In genomic region chr1:100448371-100448770, GRCh38 we compare ENCODE assay signal across 14 cellular contexts.
DNase-seq lines count a peak whose midpoint lies in the region; ATAC-seq and TF ChIP-seq lines count a peak whose summit lies in the region.
"Had no signal": no experiment of that assay in that cellular context is flagged by ENCODE, and none has a peak within 500 bp of the region (broad histone marks: within the 10 kb centered on the region; RNA-seq: fewer than 3 reads in every experiment).

No MANE protein-coding gene starts in this region.

- no peak overlapping the region for H3K4me3 ChIP-seq in CD8-positive, alpha-beta memory T cell (ENCODE audit: low read length)
- H3K4me3 ChIP-seq in MM.1S (ENCODE audit: low read length), result no peak overlapping the region

- CTCF ChIA-PET in CD8-positive, alpha-beta memory T cell (lab: Charles Lee), result interaction anchor here (0.6 to 2.2 kb wide), 6 partner anchors 11 to 804 kb away, joined by 3 to 7 read pairs (median 3); no protein-coding TSS in a partner anchor

- POLR2A ChIA-PET in CD8-positive, alpha-beta memory T cell (lab: Charles Lee), result interaction anchor here (0.6 to 1.4 kb wide), 3 partner anchors 8 to 84 kb away, joined by 3 to 5 read pairs (median 4); no protein-coding TSS in a partner anchor

- DNase-seq in CD8-positive, alpha-beta memory T cell, result no peak
- peak; percentile 25 for DNase-seq in NCI-H1105 (lab: John Stamatoyannopoulos, UW)
- peak; percentile 77 to 80 for DNase-seq in SHP77 (lab: John Stamatoyannopoulos, UW)
- DNase-seq in fibroblast of gingiva (ENCODE audit: low read depth), result peak; percentile 17
- DNase-seq in stimulated activated CD4-positive, alpha-beta T cell treated with anti-CD3 and anti-CD28 coated beads, Interleukin-4, amount 100 ng/mL, for 1 hour, result no peak
- no peak for DNase-seq in left cardiac atrium
- no peak for DNase-seq in MM.1S
- DNase-seq: activated CD8-positive, alpha-beta memory T cell treated with anti-CD3 and anti-CD28 coated beads, Interleukin-2, amount 50 U/mL, for 4 hours; brain microvascular endothelial cell; mesenchymal stem cell; stimulated activated CD4-positive, alpha-beta T cell treated with anti-CD3 and anti-CD28 coated beads, Interleukin-4, amount 100 ng/mL, for 24 hours had no signal

- no peak overlapping the region for H3K9ac ChIP-seq in MM.1S (ENCODE audit: low read length)

- H3K4me1 ChIP-seq in CD8-positive, alpha-beta memory T cell (ENCODE audit: insufficient read depth, low read length), result peaks cover 97% of the 10 kb centered on the region
- H3K4me1 ChIP-seq in MM.1S (ENCODE audit: low read length), result peaks cover 15% of the 10 kb centered on the region

- H3K4me2 ChIP-seq in MM.1S (ENCODE audit: low read depth, low read length), result no peak overlapping the region

- H3K9me2 ChIP-seq in MM.1S (replicated peaks; ENCODE audit: insufficient read depth, low read length), result no peaks in the 10 kb centered on the region

- H3K27ac Mint-ChIP-seq in CD8-positive, alpha-beta memory T cell, result peak overlapping the region; percentile 68 to 99 (median 96)

- TF ChIP-seq CTCF in MM.1S (IDR thresholded peaks at IDR 0.05; ENCODE audit: low read length), result no peak

- no peaks in the 10 kb centered on the region for H3K27me3 ChIP-seq in CD8-positive, alpha-beta memory T cell (ENCODE audit: insufficient read depth, low read length, poor library complexity, severe bottlenecking)
- H3K27me3 ChIP-seq in MM.1S (replicated peaks; ENCODE audit: insufficient read depth, low read length), result no peaks in the 10 kb centered on the region
- H3K27me3 ChIP-seq: brain microvascular endothelial cell had no signal

- H3K4me1 Mint-ChIP-seq in CD8-positive, alpha-beta memory T cell, result peaks cover 96 to 99% (median 99%) of the 10 kb centered on the region in 3 donors

- H3K9me3 Mint-ChIP-seq in CD8-positive, alpha-beta memory T cell, result no peaks in the 10 kb centered on the region

- H2AFZ ChIP-seq in MM.1S (ENCODE audit: low read length), result no peak overlapping the region

- H3K36me3 Mint-ChIP-seq in CD8-positive, alpha-beta memory T cell, result peaks cover 44 to 73% (median 44%) of the 10 kb centered on the region in 3 donors

- ATAC-seq in HG03521 (IDR thresholded peaks at IDR 0.05; ENCODE audit: unreplicated experiment) (no peak), left cardiac atrium (no peak)

- H3K27me3 Mint-ChIP-seq in CD8-positive, alpha-beta memory T cell, result no peaks in the 10 kb centered on the region

- peak overlapping the region in 3 of 7 donors; percentile 17 to 73 (median 60) for H3K4me3 Mint-ChIP-seq in CD8-positive, alpha-beta memory T cell
- H3K4me3 Mint-ChIP-seq: CD14-positive monocyte had no signal

- H3K79me2 ChIP-seq in MM.1S (ENCODE audit: low read length), result no peaks in the 10 kb centered on the region

- peaks cover 9% of the 10 kb centered on the region for H3F3A ChIP-seq in MM.1S (ENCODE audit: insufficient read depth, low read length)

- intact Hi-C loops in left cardiac atrium (cut with DNase I), result no loop called here

- no peak overlapping the region for H3K27ac ChIP-seq in CD8-positive, alpha-beta memory T cell (ENCODE audit: low read depth, low read length)
- H3K27ac ChIP-seq in MM.1S (ENCODE audit: low read length), result no peak overlapping the region
- H3K27ac ChIP-seq: brain microvascular endothelial cell, epithelial cell of prostate had no signal

- peaks cover 6% of the 10 kb centered on the region for H3K36me3 ChIP-seq in CD8-positive, alpha-beta memory T cell (ENCODE audit: insufficient read depth, low read length)
- H3K36me3 ChIP-seq in MM.1S (replicated peaks; ENCODE audit: insufficient read depth, low read length), result no peaks in the 10 kb centered on the region
- H3K36me3 ChIP-seq: brain microvascular endothelial cell had no signal

- H4K20me1 ChIP-seq in MM.1S (ENCODE audit: insufficient read depth, low read length), result no peaks in the 10 kb centered on the region

- no peaks in the 10 kb centered on the region for H3K9me3 ChIP-seq in CD8-positive, alpha-beta memory T cell (ENCODE audit: low read length)
- no peaks in the 10 kb centered on the region for H3K9me3 ChIP-seq in MM.1S (replicated peaks; ENCODE audit: insufficient read depth, low read length)

Comparison
In these comparisons a context has a peak if more than half of its experiments do, and no peak if none do; other contexts are left out.
1. DNase-seq: peak in NCI-H1105 (single experiment), SHP77 (2 of 2) and fibroblast of gingiva (single experiment); none in CD8-positive, alpha-beta memory T cell (0 of 5), stimulated activated CD4-positive, alpha-beta T cell treated with anti-CD3 and anti-CD28 coated beads, Interleukin-4, amount 100 ng/mL, for 1 hour (single experiment), left cardiac atrium (single experiment) and MM.1S (single experiment).